In genomic region chr16:85067024-85067423, GRCh38 we compare ENCODE assay signal across 21 cellular contexts. TPM values are rescaled to one million over a fixed set of nuclear protein-coding genes. Genes with fewer than 3 reads are reported as not detected.
DNase-seq lines count a peak whose midpoint lies in the region; ATAC-seq lines count a peak whose summit lies in the region.
"Had no signal": no experiment of that assay in that cellular context is flagged by ENCODE, and none has a peak within 500 bp of the region (broad histone marks: within the 10 kb centered on the region; RNA-seq: fewer than 3 reads in every experiment).

No MANE protein-coding gene starts in this region.

- H3K4me2 ChIP-seq in BLaER1 treated with 17β-estradiol and CSF1 and Interleukin-3, amounts not matched to agents 10 nM and 100 nM = peak overlapping the region in 8 of 11 experiments; percentile 21 to 62 (median 38); a peak in 15 of 22 replicates
- H3K4me2 ChIP-seq in neuronal stem cell (ENCODE audit: insufficient read depth, low read length, poor library complexity, severe bottlenecking) = no peak overlapping the region
- H3K4me2 ChIP-seq: A549 had no signal

- no peak overlapping the region for H2BK5ac ChIP-seq in neuronal stem cell (ENCODE audit: low read length)

- H3K18ac ChIP-seq in neuronal stem cell (ENCODE audit: low read length) = peak overlapping the region; percentile 55

- H4K20me1 ChIP-seq in BLaER1 treated with 17β-estradiol and CSF1 and Interleukin-3, amounts not matched to agents 10 nM and 100 nM = peaks cover 0 to 70% (median 46%) of the 10 kb centered on the region in 11 experiments; a peak in 17 of 22 replicates

- no peak overlapping the region for H3K4ac ChIP-seq in neuronal stem cell (ENCODE audit: low read length)

- peak in 2 of 3 donors; percentile 16 to 49 for DNase-seq in right cardiac atrium
- no peak for DNase-seq in cardiac septum (ENCODE audit: low spot score)
- no peak for DNase-seq in neuronal stem cell (ENCODE audit: low spot score)
- no peak for DNase-seq in NCI-H774 (lab: John Stamatoyannopoulos, UW)
- DNase-seq: 8988T; ACHN; AML-193; BE2C; CD4-positive, CD25-positive, alpha-beta regulatory T cell; CD8-positive, alpha-beta T cell; DMS153; DND-41; GM23248; HCEC 1CT had no signal

- intact Hi-C loops in right cardiac atrium (cut with DNase I) = no loop called here
- intact Hi-C loops in cardiac septum (cut with DNase I) = no loop called here

- peak overlapping the region; percentile 29 for H4K8ac ChIP-seq in neuronal stem cell (ENCODE audit: low read depth, low read length)

- 95% methylated on average over 18 of the region's 18 CpGs for WGBS in right cardiac atrium
- no CpG with 5 or more reads among the region's 18 CpGs for WGBS in neuronal stem cell (ENCODE audit: extremely low coverage in 2 of 2, insufficient read length in 2 of 2, insufficient replicate concordance in 1 of 2), 2 donors

- H3K36me3 ChIP-seq in BLaER1 treated with 17β-estradiol and CSF1 and Interleukin-3, amounts not matched to agents 10 nM and 100 nM = peaks cover 0 to 77% (median 43%) of the 10 kb centered on the region in 11 experiments; a peak in 15 of 22 replicates
- H3K36me3 ChIP-seq in neuronal stem cell (replicated peaks in 1 of 2; ENCODE audit: control insufficient read depth in 2 of 2, insufficient read depth in 2 of 2, low read length in 2 of 2) = peaks cover 0 to 1% of the 10 kb centered on the region in 2 donors
- H3K36me3 ChIP-seq: BE2C had no signal

- ATAC-seq in right cardiac atrium = no peak
- no peak for ATAC-seq in HG03159 (IDR thresholded peaks at IDR 0.05; ENCODE audit: unreplicated experiment)
- ATAC-seq: A549; CD8-positive, alpha-beta T cell had no signal

- H3K9me3 ChIP-seq in right cardiac atrium (ENCODE audit: control insufficient read depth, low read length) (no peaks in the 10 kb centered on the region), neuronal stem cell (replicated peaks in 1 of 2; ENCODE audit: control insufficient read depth in 2 of 2, insufficient read depth in 1 of 2, low read depth in 1 of 2, low read length in 2 of 2) (no peaks in the 10 kb centered on the region)
- no peaks in the 10 kb centered on the region for H3K9me3 ChIP-seq in BLaER1 treated with 17β-estradiol and CSF1 and Interleukin-3, amounts not matched to agents 10 nM and 100 nM (replicated peaks in 1 of 11)
- H3K9me3 ChIP-seq: A549, BE2C, Caco-2 had no signal

- no peak overlapping the region for H4K91ac ChIP-seq in neuronal stem cell (ENCODE audit: low read depth, low read length, poor library complexity)

- H3K4me1 ChIP-seq in right cardiac atrium (ENCODE audit: control insufficient read depth, insufficient read depth, low read length) (no peaks in the 10 kb centered on the region), neuronal stem cell (ENCODE audit: control insufficient read depth in 2 of 2, insufficient read depth in 1 of 2, low read depth in 1 of 2, low read length in 2 of 2) (peaks cover 0 to 11% of the 10 kb centered on the region in 2 donors)
- H3K4me1 ChIP-seq in BLaER1 treated with 17β-estradiol and CSF1 and Interleukin-3, amounts not matched to agents 10 nM and 100 nM = peaks cover 32 to 62% (median 43%) of the 10 kb centered on the region in 10 experiments
- H3K4me1 ChIP-seq: A549, BE2C had no signal

- no peak overlapping the region for H3K23ac ChIP-seq in neuronal stem cell (ENCODE audit: low read depth, low read length, poor library complexity)

- H3K14ac ChIP-seq in neuronal stem cell (ENCODE audit: low read length) = peak overlapping the region; percentile 32

- H3K27ac ChIP-seq in right cardiac atrium (ENCODE audit: low read length) (no peak overlapping the region), neuronal stem cell (replicated peaks; ENCODE audit: low read length) (no peak overlapping the region)
- no peak overlapping the region for H3K27ac ChIP-seq in BLaER1 treated with 17β-estradiol and CSF1 and Interleukin-3, amounts not matched to agents 10 nM and 100 nM
- H3K27ac ChIP-seq: A549, C4-2B, GM23248 had no signal

- no peak overlapping the region for H3K9ac ChIP-seq in BLaER1 treated with 17β-estradiol and CSF1 and Interleukin-3, amounts not matched to agents 10 nM and 100 nM
- H3K9ac ChIP-seq in neuronal stem cell (ENCODE audit: low read depth, low read length, poor library complexity) = peak overlapping the region; percentile 30
- H3K9ac ChIP-seq: GM23248 had no signal

- no peak overlapping the region for H2BK120ac ChIP-seq in neuronal stem cell (ENCODE audit: low read depth, low read length)

- no peak overlapping the region for H2AFZ ChIP-seq in neuronal stem cell (ENCODE audit: low read length)
- H2AFZ ChIP-seq: GM23248 had no signal

- H3K79me1 ChIP-seq in neuronal stem cell (ENCODE audit: low read depth, low read length) = no peaks in the 10 kb centered on the region

- no peak overlapping the region for H3K4me3 ChIP-seq in right cardiac atrium (ENCODE audit: low read length)
- no peak overlapping the region for H3K4me3 ChIP-seq in BLaER1 treated with 17β-estradiol and CSF1 and Interleukin-3, amounts not matched to agents 10 nM and 100 nM
- peak overlapping the region in 1 of 2 donors; percentile 40 for H3K4me3 ChIP-seq in neuronal stem cell (ENCODE audit: low read length in 2 of 2)
- H3K4me3 ChIP-seq: A549, GM23248 had no signal

- H3K27me3 ChIP-seq in right cardiac atrium (ENCODE audit: control insufficient read depth, insufficient read depth) (no peaks in the 10 kb centered on the region), neuronal stem cell (ENCODE audit: control insufficient read depth in 3 of 3, insufficient read depth in 3 of 3, low read depth in 1 of 3, low read length in 3 of 3) (no peaks in the 10 kb centered on the region)
- peaks cover 26 to 85% (median 67%) of the 10 kb centered on the region in 11 experiments for H3K27me3 ChIP-seq in BLaER1 treated with 17β-estradiol and CSF1 and Interleukin-3, amounts not matched to agents 10 nM and 100 nM
- H3K27me3 ChIP-seq: BE2C had no signal

- no peak overlapping the region for H2BK12ac ChIP-seq in neuronal stem cell (ENCODE audit: low read length)

- no peak overlapping the region for H2AK5ac ChIP-seq in neuronal stem cell (ENCODE audit: low read depth, low read length)

- no peak overlapping the region for H2BK15ac ChIP-seq in neuronal stem cell (ENCODE audit: low read length)

RNA-seq across cellular contexts. Expression of gene KIAA0513, which starts 39.4 kb away (rescaled TPM):
- total RNA-seq in right cardiac atrium (10 to 100 TPM; 10.9 to 13.5 (median 12.6) TPM), cardiac septum (8.3 TPM)
- polyA plus RNA-seq in right cardiac atrium = 6.7 TPM
- polyA plus RNA-seq in neuronal stem cell (2013, experiment 1 of 2) = 4.4 TPM
- 5.5 TPM for polyA plus RNA-seq in neuronal stem cell (2013, experiment 2 of 2)

RNA-seq across cellular contexts. Expression of gene CIBAR2, which starts 45.2 kb away (rescaled TPM):
- total RNA-seq in right cardiac atrium (not detected), cardiac septum (not detected)
- polyA plus RNA-seq in right cardiac atrium = 0.09 TPM
- 0.45 TPM for polyA plus RNA-seq in neuronal stem cell (2013, experiment 1 of 2)
- polyA plus RNA-seq in neuronal stem cell (2013, experiment 2 of 2) = 0.51 TPM
- total RNA-seq: Caco-2; CD4-positive, CD25-positive, alpha-beta regulatory T cell; CD8-positive, alpha-beta T cell; GM23248; H1; H7 had no signal
- polyA plus RNA-seq: A549; CD4-positive, CD25-positive, alpha-beta regulatory T cell; GM23248 had no signal

RNA-seq across cellular contexts. Expression of gene ZDHHC7, which starts 55.7 kb away (rescaled TPM):
- total RNA-seq in right cardiac atrium = 10 to 100 TPM; 33.1 to 39.2 (median 36.8) TPM
- 19.4 TPM for polyA plus RNA-seq in right cardiac atrium
- 43.7 TPM for total RNA-seq in cardiac septum
- 32.5 TPM for polyA plus RNA-seq in neuronal stem cell (2013, experiment 1 of 2)
- polyA plus RNA-seq in neuronal stem cell (2013, experiment 2 of 2) = 32.9 TPM

Comparison
In these comparisons a context has a peak if more than half of its experiments do, and no peak if none do; other contexts are left out.
1. DNase-seq: peak in right cardiac atrium (2 of 3); none in cardiac septum (single experiment), neuronal stem cell (single experiment) and NCI-H774 (single experiment).